1 cellular context compared by ENCODE assay signal in the genomic region with DNA sequence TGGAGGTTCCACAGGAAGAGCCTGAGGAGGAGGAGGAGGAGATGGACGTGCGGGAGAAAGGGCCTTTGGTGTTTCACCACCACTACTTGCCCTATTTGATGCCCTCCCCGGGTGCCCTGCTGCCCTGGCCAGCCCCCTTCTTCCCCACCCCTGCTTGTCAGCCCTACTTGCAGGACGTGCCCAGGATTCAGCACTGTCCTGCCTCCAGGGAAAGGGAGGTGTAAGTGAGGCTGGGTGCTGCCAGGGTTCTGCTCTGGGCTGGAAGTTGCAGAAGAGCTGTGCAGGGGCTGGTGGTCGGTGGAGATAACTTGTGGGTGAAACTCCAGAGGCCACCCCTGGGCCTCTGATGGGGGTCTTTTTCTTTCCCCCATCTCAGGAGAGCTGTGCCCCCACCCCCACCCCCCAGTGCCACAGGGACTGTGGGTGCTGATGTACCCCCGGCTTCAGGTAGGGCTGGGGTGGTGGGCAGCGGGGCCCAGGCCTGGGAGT.
A peak's percentile ranks its signal among the peaks of the same experiment; 100 is the strongest.
TF ChIP-seq lines count a peak whose summit lies in the region.

No MANE protein-coding gene starts in this region.

TF ChIP-seq in K562, 482 proteins besides CTCF, POLR2A, EP300 and RAD21:
- no peak for TF ChIP-seq HDAC6 (IDR thresholded peaks at IDR 0.05; ENCODE audit: low read depth, low read length)
- TF ChIP-seq POLR2G (IDR thresholded peaks at IDR 0.05; ENCODE audit: low read depth, low read length), result peak; percentile 51; the same call in 1 of the 2 replicates
- no peak for TF ChIP-seq RFX1 (IDR thresholded peaks at IDR 0.05)
TF ChIP-seq in K562: peak in this region for 1.
